8 cellular contexts compared by ENCODE assay signal in the genomic region with DNA sequence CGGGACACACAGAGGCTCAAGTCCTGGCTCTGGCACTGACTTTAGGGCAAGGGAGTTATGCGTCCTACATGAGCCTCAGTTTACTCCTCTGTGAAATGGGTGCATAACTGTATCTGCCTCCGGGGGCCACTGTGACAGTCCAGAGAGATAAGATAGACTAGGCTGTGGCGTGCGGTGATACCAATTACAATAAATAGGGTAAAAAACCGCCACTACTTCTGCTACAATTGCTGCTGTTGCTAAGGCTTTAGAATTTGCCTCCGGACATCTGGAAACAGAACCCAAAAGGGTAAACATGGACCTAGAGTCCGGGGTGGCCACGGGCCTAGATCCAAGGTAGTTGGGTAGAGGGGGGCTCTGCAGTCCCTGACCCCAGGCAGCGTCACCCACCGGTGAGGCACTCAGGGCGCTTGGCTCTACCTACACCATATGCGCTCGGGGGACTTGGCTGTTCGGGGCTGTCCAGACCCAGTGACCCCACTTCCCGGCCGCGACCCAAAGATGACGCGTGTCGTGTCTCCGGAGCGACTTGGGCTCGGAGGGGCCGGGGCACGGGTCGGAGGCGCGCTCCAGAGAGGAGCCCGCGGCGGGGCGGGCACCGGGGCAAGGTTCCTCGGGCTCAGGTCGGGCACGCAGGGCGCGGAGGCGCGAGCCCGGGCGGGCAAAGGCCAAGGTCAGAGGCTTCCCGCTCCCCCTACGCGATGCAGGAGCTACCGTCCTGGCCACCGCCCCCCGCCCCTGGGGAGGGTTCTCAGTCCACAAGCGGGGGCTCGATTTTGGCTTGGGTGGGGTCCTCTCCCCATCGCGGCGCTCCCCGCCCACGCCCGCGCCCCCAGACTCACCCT. TPM values are rescaled to one million over a fixed set of nuclear protein-coding genes. Genes with fewer than 3 reads are reported as not detected.
DNase-seq lines count a peak whose midpoint lies in the region; ATAC-seq and TF ChIP-seq lines count a peak whose summit lies in the region.

No MANE protein-coding gene starts in this region.

- peaks cover 46% of the 10 kb centered on the region for H3K79me2 ChIP-seq in KMS-11 (ENCODE audit: insufficient read depth, low read depth)
- H3K79me2 ChIP-seq in Karpas-422 (ENCODE audit: low read length), result no peaks in the 10 kb centered on the region

- 9 to 23% methylated on average over 21 to 51 of the region's 58 CpGs for WGBS in tibial nerve, 2 donors

- H3K4me1 ChIP-seq in KMS-11 (ENCODE audit: low read depth, poor library complexity, severe bottlenecking) (peaks cover 20% of the 10 kb centered on the region), tibial nerve (peaks cover 0 to 33% (median 12%) of the 10 kb centered on the region in 4 donors), Karpas-422 (ENCODE audit: low read length) (peaks cover 33% of the 10 kb centered on the region)

- peak overlapping the region; percentile 66 for H3K9ac ChIP-seq in KMS-11
- no peak overlapping the region for H3K9ac ChIP-seq in Karpas-422 (ENCODE audit: low read length)

- no peak overlapping the region for H3K27ac Mint-ChIP-seq in memory B cell

- no peak for ATAC-seq in memory B cell (ENCODE audit: low read depth)

- H3K9me3 Mint-ChIP-seq in memory B cell, result no peaks in the 10 kb centered on the region

- H2AFZ ChIP-seq in KMS-11 (ENCODE audit: low read depth), result peak overlapping the region; percentile 52
- H2AFZ ChIP-seq in Karpas-422 (ENCODE audit: low read length), result no peak overlapping the region

- TF ChIP-seq CTCF in GM12875 (IDR thresholded peaks at IDR 0.05; ENCODE audit: borderline replicate concordance, insufficient read depth, low read depth, low read length) (no peak), KMS-11 (conservative IDR thresholded peaks at IDR 0.05; ENCODE audit: low read depth, low read length) (no peak), tibial nerve (IDR thresholded peaks at IDR 0.05) (no peak)

- H4K20me1 ChIP-seq in KMS-11 (ENCODE audit: insufficient read depth) (no peaks in the 10 kb centered on the region), Karpas-422 (ENCODE audit: insufficient read depth, low read depth, low read length) (0 out of 2 replicates have a peak, but pooled peaks cover 9% of the 10 kb centered on the region)

- H3K36me3 Mint-ChIP-seq in memory B cell, result no peaks in the 10 kb centered on the region

- H3K4me3 Mint-ChIP-seq in memory B cell, result peak overlapping the region; percentile 81

- H3K4me1 Mint-ChIP-seq in memory B cell, result peaks cover 24% of the 10 kb centered on the region

- H3K27me3 ChIP-seq in KMS-11 (ENCODE audit: insufficient read depth, low read depth) (no peaks in the 10 kb centered on the region), tibial nerve (no peaks in the 10 kb centered on the region), Karpas-422 (ENCODE audit: low read length) (peaks cover 3% of the 10 kb centered on the region; the same call in 1 of the 2 replicates)

- no peak for TF ChIP-seq POLR2A in tibial nerve (IDR thresholded peaks at IDR 0.05)

- peak overlapping the region; percentile 58 for H3K4me2 ChIP-seq in KMS-11
- H3K4me2 ChIP-seq in Karpas-422 (ENCODE audit: low read depth, low read length, poor library complexity, severe bottlenecking), result no peak overlapping the region

- H3K27me3 Mint-ChIP-seq in memory B cell, result peaks cover 11% of the 10 kb centered on the region

- no peak for TF ChIP-seq EP300 in tibial nerve (IDR thresholded peaks at IDR 0.05)

- DNase-seq in memory B cell (ENCODE audit: low spot score in 2 of 2), result peak; percentile 4 to 21
- DNase-seq in tibial nerve (ENCODE audit: low spot score in 2 of 2), result no peak
- no peak for DNase-seq in GDM1 (lab: John Stamatoyannopoulos, UW)
- no peak for DNase-seq in Karpas-422
- no peak for DNase-seq in NCI-H1436 (lab: John Stamatoyannopoulos, UW)

- H3K4me3 ChIP-seq in GM12875 (ENCODE audit: low read depth, low read length) (peak overlapping the region; percentile 95), KMS-11 (IDR thresholded peaks at IDR 0.05; ENCODE audit: insufficient read depth, low read depth, low read length) (no peak overlapping the region), tibial nerve (peak overlapping the region; percentile 79 to 93 (median 92)), Karpas-422 (ENCODE audit: low read length) (no peak overlapping the region)

- H3K27ac ChIP-seq in KMS-11 (peak overlapping the region; percentile 42; the same call in 1 of the 2 replicates), cingulate gyrus (ENCODE audit: low read depth, low read length) (peak overlapping the region; percentile 63), tibial nerve (peak overlapping the region; percentile 71 to 96 (median 87)), Karpas-422 (ENCODE audit: low read length) (no peak overlapping the region)

- H3K9me2 ChIP-seq in Karpas-422 (replicated peaks; ENCODE audit: insufficient read depth, low read length), result no peaks in the 10 kb centered on the region

- H3K9me3 ChIP-seq in tibial nerve, result no peaks in the 10 kb centered on the region
- H3K9me3 ChIP-seq in Karpas-422 (ENCODE audit: low read length), result no peaks in the 10 kb centered on the region

- H3K36me3 ChIP-seq in KMS-11 (ENCODE audit: insufficient read depth) (no peaks in the 10 kb centered on the region), tibial nerve (no peaks in the 10 kb centered on the region), Karpas-422 (ENCODE audit: insufficient read depth, low read length) (no peaks in the 10 kb centered on the region)

RNA-seq across cellular contexts. Expression of gene INSR, which starts 1.0 kb away (rescaled TPM):
- total RNA-seq in tibial nerve, result 100 to 1,000 TPM; 150 to 420 (median 196) TPM
- 0.04 TPM in 1 of 2 replicates, not detected in the other for total RNA-seq in Karpas-422 (2014; rRNA removed; shearing (Covaris generic); ENCODE audit: low replicate concordance)

RNA-seq across cellular contexts. Expression of gene ARHGEF18, which starts 55.6 kb away (rescaled TPM):
- 10 to 100 TPM; 19.9 to 58.5 (median 31.9) TPM for total RNA-seq in tibial nerve
- total RNA-seq in Karpas-422 (2014; rRNA removed; shearing (Covaris generic); ENCODE audit: low replicate concordance), result 9.4 and 21.8 TPM in 2 replicates

Comparison
In these comparisons a context has a peak if more than half of its experiments do, and no peak if none do; other contexts are left out.
1. H3K4me3 ChIP-seq: peak in GM12875 (single experiment) and tibial nerve (4 of 4); none in KMS-11 (single experiment) and Karpas-422 (single experiment).
2. DNase-seq: peak in memory B cell (2 of 2); none in tibial nerve (0 of 2), GDM1 (single experiment), Karpas-422 (single experiment) and NCI-H1436 (single experiment).
3. RNA of gene INSR, which starts 1.0 kb away (total RNA-seq): 150 to 420 TPM in tibial nerve; 0.04 TPM in Karpas-422; every median in the first group is over 100 times any median in the second.